ENCODE assay signal across 10 cellular contexts in the genomic region with DNA sequence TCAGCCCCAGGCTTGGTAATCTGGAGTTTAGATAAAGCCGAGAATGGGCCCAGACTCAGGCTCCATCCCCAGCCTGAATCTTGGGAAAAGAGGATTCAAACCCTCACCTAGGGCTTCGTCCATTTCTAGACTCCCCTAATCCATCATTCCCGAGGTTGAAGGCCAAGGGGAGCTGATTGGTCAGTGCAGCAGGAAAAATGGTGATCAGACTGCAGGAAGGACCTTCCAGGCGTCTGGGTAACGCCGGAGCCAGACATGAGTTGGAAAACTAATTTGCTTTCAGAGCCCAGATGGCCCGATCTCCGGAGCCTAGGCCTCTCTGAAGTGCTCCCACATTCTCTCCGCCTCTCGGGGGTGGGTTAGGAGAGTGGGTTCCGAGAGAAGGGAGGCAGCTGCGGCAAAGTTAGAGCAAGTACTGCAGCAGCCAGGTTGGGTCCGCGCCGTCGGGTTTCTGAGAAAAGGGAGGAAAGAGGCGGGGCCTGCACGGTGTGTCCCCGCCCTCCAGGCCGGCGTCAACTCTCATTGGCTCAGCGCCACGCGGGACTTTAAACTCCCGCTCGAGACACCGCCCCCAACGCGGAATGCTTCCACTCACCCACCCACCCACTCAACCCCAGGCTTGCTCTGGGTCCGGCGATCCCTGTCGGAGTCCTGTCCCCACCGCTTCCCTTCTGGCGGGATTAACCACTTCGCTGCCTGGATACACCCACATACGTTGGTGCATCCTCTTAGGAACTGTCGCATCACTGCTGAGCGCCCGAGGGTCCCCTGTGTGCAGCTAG. TPM values are rescaled to one million over a fixed set of nuclear protein-coding genes. Genes with fewer than 3 reads are reported as not detected.
A peak's percentile ranks its signal among the peaks of the same experiment; 100 is the strongest.
DNase-seq lines count a peak whose midpoint lies in the region; ATAC-seq and TF ChIP-seq lines count a peak whose summit lies in the region.
"Had no signal": no experiment of that assay in that cellular context is flagged by ENCODE, and none has a peak within 500 bp of the region (broad histone marks: within the 10 kb centered on the region; RNA-seq: fewer than 3 reads in every experiment).

No MANE protein-coding gene starts in this region.

- H3K9me3 ChIP-seq in mesenchymal stem cell (ENCODE audit: control insufficient read depth, low read length), result no peaks in the 10 kb centered on the region
- H3K9me3 ChIP-seq: right lobe of liver had no signal

- peaks cover 91 to 95% of the 10 kb centered on the region in 2 experiments for H3K27me3 ChIP-seq in mesenchymal stem cell (ENCODE audit: control insufficient read depth in 1 of 2, insufficient read depth in 1 of 2, low read length in 2 of 2)

- H4K8ac ChIP-seq in mesenchymal stem cell (ENCODE audit: low read length), result no peak overlapping the region

- H3K9ac ChIP-seq in mesenchymal stem cell (ENCODE audit: low read length), result no peak overlapping the region

- H2BK15ac ChIP-seq in mesenchymal stem cell (ENCODE audit: low read depth, poor library complexity, severe bottlenecking), result no peak overlapping the region

- H3K27ac ChIP-seq in mesenchymal stem cell (ENCODE audit: low read length, poor library complexity, severe bottlenecking), result no peak overlapping the region
- H3K27ac ChIP-seq: epithelial cell of prostate, right lobe of liver had no signal

- H3K4me1 Mint-ChIP-seq in activated CD4-positive, alpha-beta memory T cell treated with anti-CD3 and anti-CD28 coated beads, Interleukin-2, amount 10 ng/mL, durations not matched to agents 7 days and 5 days, result peaks cover 40% of the 10 kb centered on the region
- H3K4me1 Mint-ChIP-seq in naive B cell, result peaks cover 29 to 61% (median 46%) of the 10 kb centered on the region in 3 donors

- H3K27ac Mint-ChIP-seq in activated CD4-positive, alpha-beta memory T cell treated with anti-CD3 and anti-CD28 coated beads, Interleukin-2, amount 10 ng/mL, durations not matched to agents 7 days and 5 days, result no peak overlapping the region
- peak overlapping the region in 3 of 6 donors; percentile 52 to 73 (median 63) for H3K27ac Mint-ChIP-seq in naive B cell

- no peaks in the 10 kb centered on the region for H3K9me3 Mint-ChIP-seq in activated CD4-positive, alpha-beta memory T cell treated with anti-CD3 and anti-CD28 coated beads, Interleukin-2, amount 10 ng/mL, durations not matched to agents 7 days and 5 days
- H3K9me3 Mint-ChIP-seq in naive B cell, result peaks cover 1 to 17% (median 6%) of the 10 kb centered on the region in 7 donors

- H3K36me3 ChIP-seq in mesenchymal stem cell (ENCODE audit: control insufficient read depth in 1 of 2, insufficient read depth in 2 of 2, low read depth in 1 of 2, low read length in 2 of 2), result no peaks in the 10 kb centered on the region
- H3K36me3 ChIP-seq: right lobe of liver had no signal

- no peak overlapping the region for H3K4me2 ChIP-seq in mesenchymal stem cell (ENCODE audit: low read length, poor library complexity, severe bottlenecking)

- H3K4me1 ChIP-seq in mesenchymal stem cell (ENCODE audit: control insufficient read depth, insufficient read depth, low read depth, low read length), result peaks cover 29% of the 10 kb centered on the region

- POLR2A ChIA-PET in activated CD4-positive, alpha-beta memory T cell treated with anti-CD3 and anti-CD28 coated beads, Interleukin-2, amount 10 ng/mL, durations not matched to agents 7 days and 5 days (lab: Charles Lee), result no interaction called here

- peak overlapping the region in 1 of 2 experiments; percentile 31 for H3K4me3 ChIP-seq in mesenchymal stem cell (ENCODE audit: insufficient read depth in 1 of 2, low read depth in 1 of 2, low read length in 2 of 2)
- H3K4me3 ChIP-seq: right lobe of liver had no signal

- no peak overlapping the region for H2AK5ac ChIP-seq in mesenchymal stem cell (ENCODE audit: low read length, severe bottlenecking)

- H2BK120ac ChIP-seq in mesenchymal stem cell (ENCODE audit: low read depth, low read length), result no peak overlapping the region

- no peaks in the 10 kb centered on the region for H3K79me1 ChIP-seq in mesenchymal stem cell (replicated peaks; ENCODE audit: low read length, poor library complexity, severe bottlenecking)

- no peak overlapping the region for H3K4ac ChIP-seq in mesenchymal stem cell (ENCODE audit: low read depth in 1 of 2, low read length in 2 of 2)

- 19% methylated on average over 38 of the region's 39 CpGs for WGBS in mesenchymal stem cell

- peak; percentile 54 for DNase-seq in Daoy (ENCODE audit: low read depth)
- peak; percentile 35 for DNase-seq in activated CD4-positive, alpha-beta memory T cell treated with anti-CD3 and anti-CD28 coated beads, Interleukin-2, amount 10 ng/mL, durations not matched to agents 7 days and 5 days
- DNase-seq in naive B cell, result no peak
- no peak for DNase-seq in mesenchymal stem cell
- DNase-seq in posterior vena cava (ENCODE audit: low spot score), result no peak
- DNase-seq: right lobe of liver had no signal

- no peak overlapping the region for H3K18ac ChIP-seq in mesenchymal stem cell (ENCODE audit: low read depth in 1 of 2, low read length in 2 of 2)

- H4K91ac ChIP-seq in mesenchymal stem cell (ENCODE audit: low read length), result no peak overlapping the region

- no peak for TF ChIP-seq RAD21 in Ishikawa (IDR thresholded peaks at IDR 0.05; ENCODE audit: low read depth)

- no peak overlapping the region for H3K14ac ChIP-seq in mesenchymal stem cell (ENCODE audit: low read length in 2 of 2)

- H3K27me3 Mint-ChIP-seq in activated CD4-positive, alpha-beta memory T cell treated with anti-CD3 and anti-CD28 coated beads, Interleukin-2, amount 10 ng/mL, durations not matched to agents 7 days and 5 days, result peaks cover 74% of the 10 kb centered on the region
- peaks cover 67 to 93% (median 69%) of the 10 kb centered on the region in 3 donors for H3K27me3 Mint-ChIP-seq in naive B cell

- no peak for TF ChIP-seq EP300 in Ishikawa (IDR thresholded peaks at IDR 0.05; ENCODE audit: borderline replicate concordance)

- intact Hi-C loops in posterior vena cava (cut with DNase I), result no loop called here

- ATAC-seq in naive B cell (ENCODE audit: low read depth in 2 of 2), result peak in 1 of 2 donors; percentile 11
- no peak for ATAC-seq in HG03378 (IDR thresholded peaks at IDR 0.05; ENCODE audit: unreplicated experiment)

- no peak overlapping the region for H2AFZ ChIP-seq in mesenchymal stem cell (ENCODE audit: low read depth, low read length)

- no peak overlapping the region for H3K23ac ChIP-seq in mesenchymal stem cell (ENCODE audit: low read length in 2 of 2)

- peak overlapping the region; percentile 17 for H3K4me3 Mint-ChIP-seq in activated CD4-positive, alpha-beta memory T cell treated with anti-CD3 and anti-CD28 coated beads, Interleukin-2, amount 10 ng/mL, durations not matched to agents 7 days and 5 days
- peak overlapping the region in 6 of 8 donors; percentile 47 to 74 (median 68) for H3K4me3 Mint-ChIP-seq in naive B cell

- H2BK5ac ChIP-seq in mesenchymal stem cell (ENCODE audit: low read depth, low read length, poor library complexity, severe bottlenecking), result no peak overlapping the region

- CTCF ChIA-PET in activated CD4-positive, alpha-beta memory T cell treated with anti-CD3 and anti-CD28 coated beads, Interleukin-2, amount 10 ng/mL, durations not matched to agents 7 days and 5 days (lab: Charles Lee), result interaction anchor here (0.6 to 1.0 kb wide), 6 partner anchors 10 to 1491 kb away, joined by 3 to 6 read pairs (median 3); partner anchors contain the start of gene RNASEH2A

- H3K36me3 Mint-ChIP-seq in activated CD4-positive, alpha-beta memory T cell treated with anti-CD3 and anti-CD28 coated beads, Interleukin-2, amount 10 ng/mL, durations not matched to agents 7 days and 5 days (ENCODE audit: low read depth), result no peaks in the 10 kb centered on the region
- peaks cover 0 to 20% of the 10 kb centered on the region in 2 donors for H3K36me3 Mint-ChIP-seq in naive B cell

- no peak overlapping the region for H2BK12ac ChIP-seq in mesenchymal stem cell (ENCODE audit: low read length in 2 of 2)

TF ChIP-seq in Ishikawa, 13 proteins besides CTCF, POLR2A, EP300 and RAD21 (continues in another document):
- TF ChIP-seq EGR1 (IDR thresholded peaks at IDR 0.05), result peak; percentile 50; the same call in 1 of the 2 replicates

RNA-seq across cellular contexts. Expression of gene RTBDN, which starts 0.8 kb away (rescaled TPM):
- total RNA-seq in Daoy (2014; rRNA removed; shearing (Covaris generic)), result not detected in 2 replicates
- not detected for total RNA-seq in activated CD4-positive, alpha-beta memory T cell treated with anti-CD3 and anti-CD28 coated beads, Interleukin-2, amount 10 ng/mL, durations not matched to agents 7 days and 5 days
- not detected for polyA plus RNA-seq in naive B cell (ENCODE audit: low read depth in 6 of 6)
- polyA plus RNA-seq in mesenchymal stem cell (2013, experiment 1 of 2), result 0.03 TPM
- polyA plus RNA-seq in mesenchymal stem cell (2013, experiment 2 of 2), result not detected
- not detected for total RNA-seq in posterior vena cava
- total RNA-seq: right lobe of liver; T-helper 1 cell treated with Interleukin-12 subunit alpha and Interleukin-12 subunit beta and Interleukin-4 antibody, amounts not matched to agents 30 ng/mL and 1 ng/mL, for 36 hours had no signal

RNA-seq across cellular contexts. Expression of gene MAST1, which starts 3.1 kb away (rescaled TPM):
- total RNA-seq in Daoy (2014; rRNA removed; shearing (Covaris generic)), result 0.11 and 0.57 TPM in 2 replicates
- total RNA-seq in activated CD4-positive, alpha-beta memory T cell treated with anti-CD3 and anti-CD28 coated beads, Interleukin-2, amount 10 ng/mL, durations not matched to agents 7 days and 5 days, result 1 to 10 TPM; 1.1 to 2.1 TPM
- polyA plus RNA-seq in naive B cell (ENCODE audit: low read depth in 6 of 6), result 1 to 10 TPM in 3 of 6 donors, under 1 TPM in 2, not detected in 1; 0.10 to 2.5 (median 1.0) TPM
- 0.48 TPM for polyA plus RNA-seq in mesenchymal stem cell (2013, experiment 1 of 2)
- 0.29 TPM for polyA plus RNA-seq in mesenchymal stem cell (2013, experiment 2 of 2)
- total RNA-seq in posterior vena cava, result under 1 TPM in 1 of 2 donors, not detected in 1; 0.37 TPM

RNA-seq across cellular contexts. Expression of gene RNASEH2A, which starts 28.8 kb away (rescaled TPM):
- total RNA-seq in Daoy (2014; rRNA removed; shearing (Covaris generic)), result 75.8 and 76.9 TPM in 2 replicates
- 10 to 100 TPM; 34.8 to 38.4 TPM for total RNA-seq in activated CD4-positive, alpha-beta memory T cell treated with anti-CD3 and anti-CD28 coated beads, Interleukin-2, amount 10 ng/mL, durations not matched to agents 7 days and 5 days
- 10 to 100 TPM; 19.7 to 30.9 (median 25.1) TPM for polyA plus RNA-seq in naive B cell (ENCODE audit: low read depth in 6 of 6)
- polyA plus RNA-seq in mesenchymal stem cell (2013, experiment 1 of 2), result 2.8 TPM
- 2.9 TPM for polyA plus RNA-seq in mesenchymal stem cell (2013, experiment 2 of 2)
- 1 to 10 TPM; 4.3 to 5.1 TPM for total RNA-seq in posterior vena cava

RNA-seq across cellular contexts. Expression of gene THSD8, which starts 33.3 kb away (rescaled TPM):
- not detected in 2 replicates for total RNA-seq in Daoy (2014; rRNA removed; shearing (Covaris generic))
- 10 to 100 TPM; 19.2 to 25.5 TPM for total RNA-seq in activated CD4-positive, alpha-beta memory T cell treated with anti-CD3 and anti-CD28 coated beads, Interleukin-2, amount 10 ng/mL, durations not matched to agents 7 days and 5 days
- 1 to 10 TPM in 5 of 6 donors, not detected in 1; 2.0 to 6.6 (median 5.2) TPM for polyA plus RNA-seq in naive B cell (ENCODE audit: low read depth in 6 of 6)
- polyA plus RNA-seq in mesenchymal stem cell (2013, experiment 1 of 2), result 4.3 TPM
- 4.1 TPM for polyA plus RNA-seq in mesenchymal stem cell (2013, experiment 2 of 2)
- total RNA-seq in posterior vena cava, result 1 to 10 TPM in 1 of 2 donors, under 1 TPM in 1; 1.00 to 1.6 TPM

RNA-seq across cellular contexts. Expression of gene PRDX2, which starts 33.6 kb away (rescaled TPM):
- 81.7 and 99.3 TPM in 2 replicates for total RNA-seq in Daoy (2014; rRNA removed; shearing (Covaris generic))
- 100 to 1,000 TPM; 234 to 240 TPM for total RNA-seq in activated CD4-positive, alpha-beta memory T cell treated with anti-CD3 and anti-CD28 coated beads, Interleukin-2, amount 10 ng/mL, durations not matched to agents 7 days and 5 days
- 100 to 1,000 TPM in 5 of 6 donors, 10 to 100 TPM in 1; 96.8 to 203 (median 126) TPM for polyA plus RNA-seq in naive B cell (ENCODE audit: low read depth in 6 of 6)
- polyA plus RNA-seq in mesenchymal stem cell (2013, experiment 1 of 2), result 139 TPM
- polyA plus RNA-seq in mesenchymal stem cell (2013, experiment 2 of 2), result 142 TPM
- total RNA-seq in posterior vena cava, result 100 to 1,000 TPM; 126 to 130 TPM

Comparison
In these comparisons a context has a peak if more than half of its experiments do, and no peak if none do; other contexts are left out.
1. DNase-seq: peak in Daoy (single experiment) and activated CD4-positive, alpha-beta memory T cell treated with anti-CD3 and anti-CD28 coated beads, Interleukin-2, amount 10 ng/mL, durations not matched to agents 7 days and 5 days (single experiment); none in naive B cell (single experiment), mesenchymal stem cell (single experiment) and posterior vena cava (single experiment).
2. RNA of gene RNASEH2A, which starts 28.8 kb away (total RNA-seq): 75.8 to 76.9 TPM in Daoy and 34.8 to 38.4 TPM in activated CD4-positive, alpha-beta memory T cell treated with anti-CD3 and anti-CD28 coated beads, Interleukin-2, amount 10 ng/mL, durations not matched to agents 7 days and 5 days; 4.3 to 5.1 TPM in posterior vena cava; every median in the first group is over 4 times any median in the second.